Comparison of ENCODE assay signal across 1 cellular context in genomic region chr20:47574616-47575401, GRCh38.
TF ChIP-seq lines count a peak whose summit lies in the region.

No MANE protein-coding gene starts in this region.

TF ChIP-seq in SK-N-SH treated with all-trans-retinoic acid at 6 μM for 48 hours, 23 proteins besides CTCF, POLR2A, EP300 and RAD21 (continued from another document):
- TF ChIP-seq POU6F1 (CRISPR knock-in tag; IDR thresholded peaks at IDR 0.05; ENCODE audit: borderline replicate concordance, low read depth) (no peak), ISL1 (CRISPR knock-in tag; IDR thresholded peaks at IDR 0.05) (peak; percentile 22; the same call in 1 of the 2 replicates)
